ENCODE assay signal across 21 cellular contexts in genomic region chr2:55200416-55200815, GRCh38. TPM values are rescaled to one million over a fixed set of nuclear protein-coding genes. Genes with fewer than 3 reads are reported as not detected.
DNase-seq lines count a peak whose midpoint lies in the region; ATAC-seq, FAIRE-seq and TF ChIP-seq lines count a peak whose summit lies in the region.
"Had no signal": no experiment of that assay in that cellular context is flagged by ENCODE, and none has a peak within 500 bp of the region (broad histone marks: within the 10 kb centered on the region; RNA-seq: fewer than 3 reads in every experiment).

No MANE protein-coding gene starts in this region.

- no peaks in the 10 kb centered on the region for H3K4me1 ChIP-seq in HEK293 (ENCODE audit: control insufficient read depth, insufficient read depth, low read length)
- H3K4me1 ChIP-seq: BLaER1 treated with 17β-estradiol and CSF1 and Interleukin-3, amounts not matched to agents 10 nM and 100 nM; Caco-2 had no signal

- ATAC-seq in HG02884 (IDR thresholded peaks at IDR 0.05; ENCODE audit: unreplicated experiment) = no peak
- no peak for ATAC-seq in naive thymus-derived CD8-positive, alpha-beta T cell
- ATAC-seq: CD8-positive, alpha-beta T cell; GM12878 had no signal

- no peaks in the 10 kb centered on the region for H3K9me3 ChIP-seq in HEK293 (ENCODE audit: control insufficient read depth, insufficient read depth, low read depth, low read length)

- peak; percentile 33 for FAIRE-seq in H54 (lab: Jason Lieb, UNC)
- FAIRE-seq: D721Med, GM12878, GM12892, GM18507 had no signal

- no peaks in the 10 kb centered on the region for H3K27me3 Mint-ChIP-seq in naive thymus-derived CD8-positive, alpha-beta T cell
- H3K27me3 Mint-ChIP-seq: B cell; CD4-positive, alpha-beta T cell had no signal

- H3K4me1 Mint-ChIP-seq in naive thymus-derived CD8-positive, alpha-beta T cell = no peaks in the 10 kb centered on the region
- H3K4me1 Mint-ChIP-seq: B cell had no signal

- CTCF ChIA-PET in HEK293 (lab: Yijun Ruan, JAX) = interaction anchor here (0.6 kb wide), 1 partner anchor 417 kb away, joined by 3 read pairs; no protein-coding TSS in a partner anchor

- H3K9me3 Mint-ChIP-seq in naive thymus-derived CD8-positive, alpha-beta T cell = peaks cover 21 to 44% (median 31%) of the 10 kb centered on the region in 9 donors

- no peak overlapping the region for H3K4me3 Mint-ChIP-seq in naive thymus-derived CD8-positive, alpha-beta T cell
- H3K4me3 Mint-ChIP-seq: B cell; CD4-positive, alpha-beta T cell; CD8-positive, alpha-beta T cell had no signal

- TF ChIP-seq POLR2A in H54 (IDR thresholded peaks at IDR 0.05; ENCODE audit: low read depth, low read length) = no peak

- H3K4me3 ChIP-seq in HEK293 (ENCODE audit: low read depth, low read length) = no peak overlapping the region
- H3K4me3 ChIP-seq: BLaER1 treated with 17β-estradiol and CSF1 and Interleukin-3, amounts not matched to agents 10 nM and 100 nM; GM12878 had no signal

- H3K36me3 ChIP-seq in HEK293 (ENCODE audit: control insufficient read depth in 2 of 2, insufficient read depth in 1 of 2, low read length in 2 of 2) = peaks cover 16 to 65% of the 10 kb centered on the region in 2 experiments

- H3K27ac Mint-ChIP-seq in naive thymus-derived CD8-positive, alpha-beta T cell = no peak overlapping the region
- H3K27ac Mint-ChIP-seq: B cell; CD4-positive, alpha-beta T cell; CD8-positive, alpha-beta T cell had no signal

- POLR2A ChIA-PET in HEK293 (lab: Yijun Ruan, JAX) = no interaction called here
- POLR2A ChIA-PET in naive thymus-derived CD8-positive, alpha-beta T cell (lab: Charles Lee) = interaction anchor here (0.7 kb wide), 1 partner anchor 28 kb away, joined by 4 read pairs; no protein-coding TSS in a partner anchor

- H3K36me3 Mint-ChIP-seq in naive thymus-derived CD8-positive, alpha-beta T cell = peaks cover 31 to 74% (median 41%) of the 10 kb centered on the region in 3 donors

- no peak overlapping the region for H3K27ac ChIP-seq in HEK293 (ENCODE audit: extremely low read depth, low read depth, low read length)
- H3K27ac ChIP-seq: BLaER1 treated with 17β-estradiol and CSF1 and Interleukin-3, amounts not matched to agents 10 nM and 100 nM; C4-2B had no signal

- DNase-seq in H54 (ENCODE audit: insufficient read length, low spot score) (no peak), DMS79 treated with DMSO at 0.1 percent for 48 hours (lab: John Stamatoyannopoulos, UW) (no peak)
- no peak for DNase-seq in naive thymus-derived CD8-positive, alpha-beta T cell
- DNase-seq: 8988T; AML-193; Caco-2; Calu3; CD4-positive, alpha-beta T cell; CD8-positive, alpha-beta T cell; DND-41; EL; GDM1 had no signal

- TF ChIP-seq CTCF in HEK293 (tag by site-specific recombination; IDR thresholded peaks at IDR 0.05) = no peak

TF ChIP-seq in HEK293, 187 proteins besides CTCF, POLR2A, EP300 and RAD21:
- TF ChIP-seq ZNF433 (tag by site-specific recombination; IDR thresholded peaks at IDR 0.05; ENCODE audit: low read depth) (no peak), REST (tag by site-specific recombination; IDR thresholded peaks at IDR 0.05) (0 out of 2 replicates have a peak, but pooled peaks have one; percentile 62)
TF ChIP-seq in HEK293: peak in this region for 1.

RNA-seq across cellular contexts. Expression of gene CLHC1, which starts 31.7 kb away (rescaled TPM):
- total RNA-seq in naive thymus-derived CD8-positive, alpha-beta T cell = 10 to 100 TPM; 29.1 to 34.2 TPM
- 1 to 10 TPM; 1.8 to 3.5 (median 2.2) TPM for polyA plus RNA-seq in naive thymus-derived CD8-positive, alpha-beta T cell

RNA-seq across cellular contexts. Expression of gene RPS27A, which starts 32.1 kb away (rescaled TPM):
- total RNA-seq in naive thymus-derived CD8-positive, alpha-beta T cell = 1,000 to 10,000 TPM; 2,217 to 2,293 TPM
- 1,000 to 10,000 TPM; 3,712 to 4,384 (median 4,215) TPM for polyA plus RNA-seq in naive thymus-derived CD8-positive, alpha-beta T cell
